ENCODE assay signal across 1 cellular context in the genomic region with DNA sequence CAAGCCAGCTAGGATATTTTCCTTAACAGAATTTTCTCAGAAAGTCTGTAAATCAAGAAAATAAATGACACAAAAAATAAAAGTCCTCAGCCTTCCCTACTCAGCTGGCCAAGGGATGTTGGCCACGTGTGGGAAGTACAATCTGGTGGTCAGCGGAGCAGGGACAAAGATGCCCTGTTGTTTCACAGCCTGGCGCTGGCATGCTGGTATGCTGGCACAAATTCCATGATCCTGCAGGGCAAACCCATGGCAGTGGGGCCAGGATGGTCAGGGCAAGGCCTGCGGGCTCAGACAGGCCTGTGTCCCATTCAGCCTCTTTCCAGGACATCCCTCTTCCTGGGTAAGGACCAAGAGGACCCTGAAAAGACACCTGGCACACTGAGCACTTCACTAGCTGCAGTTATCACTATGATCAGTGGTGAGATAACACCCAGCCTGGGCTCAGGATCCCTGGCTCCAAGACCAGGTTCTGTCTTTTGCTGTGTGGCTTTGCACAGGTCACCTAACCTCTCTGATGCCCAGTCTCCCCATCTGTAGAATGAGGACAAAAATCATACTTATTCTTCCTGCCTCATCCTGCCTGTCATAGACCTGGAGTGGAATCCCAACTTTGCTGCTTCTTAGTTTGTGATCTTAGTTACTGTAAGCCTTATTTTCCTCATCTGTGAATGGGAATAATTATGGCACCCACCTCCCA.
TF ChIP-seq lines count a peak whose summit lies in the region.

No MANE protein-coding gene starts in this region.

TF ChIP-seq in K562, 482 proteins besides CTCF, POLR2A, EP300 and RAD21:
- TF ChIP-seq, protein P1, sequence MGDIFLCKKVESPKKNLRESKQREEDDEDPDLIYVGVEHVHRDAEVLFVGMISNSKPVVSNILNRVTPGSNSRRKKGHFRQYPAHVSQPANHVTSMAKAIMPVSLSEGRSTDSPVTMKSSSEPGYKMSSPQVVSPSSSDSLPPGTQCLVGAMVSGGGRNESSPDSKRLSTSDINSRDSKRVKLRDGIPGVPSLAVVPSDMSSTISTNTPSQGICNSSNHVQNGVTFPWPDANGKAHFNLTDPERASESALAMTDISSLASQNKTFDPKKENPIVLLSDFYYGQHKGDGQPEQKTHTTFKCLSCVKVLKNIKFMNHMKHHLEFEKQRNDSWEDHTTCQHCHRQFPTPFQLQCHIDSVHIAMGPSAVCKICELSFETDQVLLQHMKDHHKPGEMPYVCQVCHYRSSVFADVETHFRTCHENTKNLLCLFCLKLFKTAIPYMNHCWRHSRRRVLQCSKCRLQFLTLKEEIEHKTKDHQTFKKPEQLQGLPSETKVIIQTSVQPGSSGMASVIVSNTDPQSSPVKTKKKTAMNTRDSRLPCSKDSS (IDR thresholded peaks at IDR 0.05; ENCODE audit: low read depth, partially characterized antibody) = no peak
- TF ChIP-seq ELF2 (CRISPR knock-in tag; IDR thresholded peaks at IDR 0.05) (no peak), RBM25 (IDR thresholded peaks at IDR 0.05; ENCODE audit: low read depth, low read length, severe bottlenecking) (peak; percentile 81), RFX1 (IDR thresholded peaks at IDR 0.05) (no peak), MEF2D (tag; conservative IDR thresholded peaks at IDR 0.05; ENCODE audit: low read depth) (no peak), KLF1 (tag; IDR thresholded peaks at IDR 0.05) (no peak), ZFP36 (IDR thresholded peaks at IDR 0.05; ENCODE audit: low read depth, low read length, partially characterized antibody) (peak; percentile 55)
- TF ChIP-seq, protein P2, sequence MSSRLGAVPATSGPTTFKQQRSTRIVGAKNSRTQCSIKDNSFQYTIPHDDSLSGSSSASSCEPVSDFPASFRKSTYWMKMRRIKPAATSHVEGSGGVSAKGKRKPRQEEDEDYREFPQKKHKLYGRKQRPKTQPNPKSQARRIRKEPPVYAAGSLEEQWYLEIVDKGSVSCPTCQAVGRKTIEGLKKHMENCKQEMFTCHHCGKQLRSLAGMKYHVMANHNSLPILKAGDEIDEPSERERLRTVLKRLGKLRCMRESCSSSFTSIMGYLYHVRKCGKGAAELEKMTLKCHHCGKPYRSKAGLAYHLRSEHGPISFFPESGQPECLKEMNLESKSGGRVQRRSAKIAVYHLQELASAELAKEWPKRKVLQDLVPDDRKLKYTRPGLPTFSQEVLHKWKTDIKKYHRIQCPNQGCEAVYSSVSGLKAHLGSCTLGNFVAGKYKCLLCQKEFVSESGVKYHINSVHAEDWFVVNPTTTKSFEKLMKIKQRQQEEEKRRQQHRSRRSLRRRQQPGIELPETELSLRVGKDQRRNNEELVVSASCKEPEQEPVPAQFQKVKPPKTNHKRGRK (tag; IDR thresholded peaks at IDR 0.05) = no peak
- TF ChIP-seq, protein P3, sequence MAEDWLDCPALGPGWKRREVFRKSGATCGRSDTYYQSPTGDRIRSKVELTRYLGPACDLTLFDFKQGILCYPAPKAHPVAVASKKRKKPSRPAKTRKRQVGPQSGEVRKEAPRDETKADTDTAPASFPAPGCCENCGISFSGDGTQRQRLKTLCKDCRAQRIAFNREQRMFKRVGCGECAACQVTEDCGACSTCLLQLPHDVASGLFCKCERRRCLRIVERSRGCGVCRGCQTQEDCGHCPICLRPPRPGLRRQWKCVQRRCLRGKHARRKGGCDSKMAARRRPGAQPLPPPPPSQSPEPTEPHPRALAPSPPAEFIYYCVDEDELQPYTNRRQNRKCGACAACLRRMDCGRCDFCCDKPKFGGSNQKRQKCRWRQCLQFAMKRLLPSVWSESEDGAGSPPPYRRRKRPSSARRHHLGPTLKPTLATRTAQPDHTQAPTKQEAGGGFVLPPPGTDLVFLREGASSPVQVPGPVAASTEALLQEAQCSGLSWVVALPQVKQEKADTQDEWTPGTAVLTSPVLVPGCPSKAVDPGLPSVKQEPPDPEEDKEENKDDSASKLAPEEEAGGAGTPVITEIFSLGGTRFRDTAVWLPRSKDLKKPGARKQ (CRISPR knock-in tag; IDR thresholded peaks at IDR 0.05) = no peak
TF ChIP-seq in K562: peak in this region for 2.
